34 cellular contexts compared by ENCODE assay signal in genomic region chr12:26994109-26994508, GRCh38.
"Had no signal": no experiment of that assay in that cellular context is flagged by ENCODE, and none has a peak within 500 bp of the region (broad histone marks: within the 10 kb centered on the region; RNA-seq: fewer than 3 reads in every experiment).

No MANE protein-coding gene starts in this region.

- H3K36me3 ChIP-seq: MG63 had no signal

- H3K4me3 ChIP-seq: MG63 had no signal

- H3K9me3 ChIP-seq: MG63 had no signal

- DNase-seq: Karpas-422, Kasumi-1, MG63, MM.1S, MV-4-11, NCI-H1048, NCI-H1092, NCI-H1092 treated with DMSO at 0.1 percent for 48 hours, NCI-H1105, NCI-H1105 treated with DMSO at 0.1 percent for 48 hours, NCI-H1417, NCI-H1417 treated with DMSO at 0.1 percent for 48 hours, NCI-H1436, NCI-H1436 treated with DMSO at 0.1 percent for 48 hours, NCI-H146, NCI-H1694, NCI-H1694 treated with DMSO at 0.1 percent for 48 hours, NCI-H187, NCI-H187 treated with DMSO at 0.1 percent for 48 hours, NCI-H1930, NCI-H2029, NCI-H2029 treated with DMSO at 0.1 percent for 48 hours, NCI-H2081, NCI-H2081 treated with DMSO at 0.1 percent for 48 hours, NCI-H2107, NCI-H2171, NCI-H2171 treated with DMSO at 0.1 percent for 48 hours, NCI-H2227 treated with DMSO at 0.1 percent for 48 hours, NCI-H226, NCI-H345, NCI-H446, NCI-H446 treated with DMSO at 0.1 percent for 48 hours, NCI-H510A, NCI-H510A treated with DMSO at 0.1 percent for 48 hours had no signal

- H3K27me3 ChIP-seq: MG63 had no signal
